Comparison of ENCODE assay signal across 8 cellular contexts in genomic region chr18:21112543-21113105, GRCh38. TPM values are rescaled to one million over a fixed set of nuclear protein-coding genes. Genes with fewer than 3 reads are reported as not detected.
DNase-seq lines count a peak whose midpoint lies in the region; ATAC-seq and TF ChIP-seq lines count a peak whose summit lies in the region.

No MANE protein-coding gene starts in this region.

- H3K36me3 ChIP-seq in muscle layer of colon (ENCODE audit: insufficient read depth, low read length), result no peaks in the 10 kb centered on the region

- H3K27ac ChIP-seq in muscle layer of colon (ENCODE audit: low read depth, low read length), result peak overlapping the region; percentile 87

- no peaks in the 10 kb centered on the region for H3K36me3 Mint-ChIP-seq in IgD-negative memory B cell

- no peak for TF ChIP-seq CTCF in AG10803 (conservative IDR thresholded peaks at IDR 0.05; ENCODE audit: low read length)
- no peak for TF ChIP-seq CTCF in choroid plexus epithelial cell (conservative IDR thresholded peaks at IDR 0.05; ENCODE audit: low read depth, low read length)

- peak overlapping the region in 2 of 4 donors; percentile 90 to 96 for H3K4me3 Mint-ChIP-seq in IgD-negative memory B cell

- H3K9me3 Mint-ChIP-seq in IgD-negative memory B cell, result no peaks in the 10 kb centered on the region

- peak overlapping the region; percentile 76 to 97 (median 97) for H3K27ac Mint-ChIP-seq in IgD-negative memory B cell

- no peaks in the 10 kb centered on the region for H3K27me3 ChIP-seq in muscle layer of colon (ENCODE audit: control insufficient read depth in 1 of 2, insufficient read depth in 2 of 2, low read length in 2 of 2)

- peak overlapping the region; percentile 46 for H3K9ac ChIP-seq in muscle layer of colon (ENCODE audit: low read length)

- peaks cover 2 to 8% (median 6%) of the 10 kb centered on the region in 3 donors for H3K4me1 Mint-ChIP-seq in IgD-negative memory B cell

- H3K27me3 Mint-ChIP-seq in IgD-negative memory B cell, result no peaks in the 10 kb centered on the region

- DNase-seq in AG10803 (ENCODE audit: low read depth), result peak; percentile 19
- no peak for DNase-seq in choroid plexus epithelial cell (ENCODE audit: low read depth)
- DNase-seq in activated effector memory CD4-positive, alpha-beta T cell treated with Interleukin-2 at 50 U/mL for 16 hours, result no peak
- DNase-seq in GM19240 (ENCODE audit: insufficient read length, low spot score), result no peak

- H3K9me3 ChIP-seq in muscle layer of colon (ENCODE audit: low read length), result no peaks in the 10 kb centered on the region

- peak overlapping the region; percentile 76 for H3K4me3 ChIP-seq in AG10803 (ENCODE audit: low read length)
- peak overlapping the region; percentile 71 for H3K4me3 ChIP-seq in choroid plexus epithelial cell (ENCODE audit: low read depth, low read length)
- peak overlapping the region; percentile 40 to 90 for H3K4me3 ChIP-seq in muscle layer of colon (ENCODE audit: low read depth in 1 of 2, low read length in 2 of 2)

- no peak for ATAC-seq in GM21447 (IDR thresholded peaks at IDR 0.05; ENCODE audit: unreplicated experiment)
- ATAC-seq in HG02973 (IDR thresholded peaks at IDR 0.05; ENCODE audit: unreplicated experiment), result no peak

- H3K4me1 ChIP-seq in muscle layer of colon (ENCODE audit: insufficient read depth, low read length), result peaks cover 14% of the 10 kb centered on the region

RNA-seq across cellular contexts. Expression of gene ROCK1, which starts 1.0 kb away (rescaled TPM):
- polyA plus RNA-seq in IgD-negative memory B cell, result 41.2 TPM
